26 cellular contexts compared by ENCODE assay signal in genomic region chr10:124378271-124378670, GRCh38.
"Had no signal": no experiment of that assay in that cellular context is flagged by ENCODE, and none has a peak within 500 bp of the region (broad histone marks: within the 10 kb centered on the region; RNA-seq: fewer than 3 reads in every experiment).

No MANE protein-coding gene starts in this region.

- DNase-seq: activated B cell treated with CpG ODN at 0.5 μM for 24 hours; activated CD4-positive, alpha-beta memory T cell treated with anti-CD3 and anti-CD28 coated beads for 36 hours; activated CD4-positive, alpha-beta T cell treated with anti-CD3 and anti-CD28 coated beads, Interleukin-2, amount 10 ng/mL, durations not matched to agents 7 days and 5 days; activated naive CD8-positive, alpha-beta T cell treated with anti-CD3 and anti-CD28 coated beads, Interleukin-2, amount 50 U/mL, for 24 hours; activated T-cell treated with anti-CD3 and anti-CD28 coated beads for 4 hours; activated T-cell treated with anti-CD3 and anti-CD28 coated beads, Interleukin-2, amount 50 U/mL, for 48 hours; amniotic stem cell; Karpas-422; MM.1S; NCI-H1105; NCI-H1436; NCI-H1694 treated with DMSO at 0.1 percent for 48 hours; NCI-H2029 treated with DMSO at 0.1 percent for 48 hours; NCI-H510A treated with DMSO at 0.1 percent for 48 hours; NCI-H69; NK-92 treated with Interleukin-12 subunit alpha and Interleukin-12 subunit beta, amount 100 ng/mL, for 24 hours; OCI-M1; T-cell; T-helper 2 cell; T1000 had no signal

- FAIRE-seq: astrocyte, TTC549 had no signal

- H3K27ac ChIP-seq: SK-N-MC had no signal

- H3K4me3 ChIP-seq: SK-N-MC had no signal

- H3K36me3 Mint-ChIP-seq: activated CD4-positive, alpha-beta memory T cell treated with anti-CD3 and anti-CD28 coated beads for 36 hours; activated naive CD4-positive, alpha-beta T cell treated with anti-CD3 and anti-CD28 coated beads, Interleukin-2, amount 50 U/mL, for 72 hours; brain; T-cell had no signal

- H3K9me3 Mint-ChIP-seq: activated B cell treated with CpG ODN at 0.5 μM for 24 hours; activated CD4-positive, alpha-beta memory T cell treated with anti-CD3 and anti-CD28 coated beads for 36 hours; activated CD4-positive, alpha-beta T cell treated with anti-CD3 and anti-CD28 coated beads, Interleukin-2, amount 10 ng/mL, durations not matched to agents 7 days and 5 days; activated naive CD4-positive, alpha-beta T cell treated with anti-CD3 and anti-CD28 coated beads, Interleukin-2, amount 50 U/mL, for 72 hours; activated naive CD8-positive, alpha-beta T cell treated with anti-CD3 and anti-CD28 coated beads, Interleukin-2, amount 50 U/mL, for 24 hours; activated T-helper 17 cell treated with anti-CD3 and anti-CD28 coated beads, Interleukin-2, amount 50 U/mL, for 72 hours; brain; T-cell had no signal

- H3K27ac Mint-ChIP-seq: activated B cell treated with CpG ODN at 0.5 μM for 24 hours; activated CD4-positive, alpha-beta memory T cell treated with anti-CD3 and anti-CD28 coated beads for 36 hours; activated CD4-positive, alpha-beta T cell treated with anti-CD3 and anti-CD28 coated beads, Interleukin-2, amount 10 ng/mL, durations not matched to agents 7 days and 5 days; activated naive CD4-positive, alpha-beta T cell treated with anti-CD3 and anti-CD28 coated beads, Interleukin-2, amount 50 U/mL, for 72 hours; activated naive CD8-positive, alpha-beta T cell treated with anti-CD3 and anti-CD28 coated beads, Interleukin-2, amount 50 U/mL, for 24 hours; activated T-helper 17 cell treated with anti-CD3 and anti-CD28 coated beads, Interleukin-2, amount 50 U/mL, for 72 hours; T-cell had no signal

- H3K4me3 Mint-ChIP-seq: activated B cell treated with CpG ODN at 0.5 μM for 24 hours; activated CD4-positive, alpha-beta memory T cell treated with anti-CD3 and anti-CD28 coated beads for 36 hours; activated CD4-positive, alpha-beta T cell treated with anti-CD3 and anti-CD28 coated beads, Interleukin-2, amount 10 ng/mL, durations not matched to agents 7 days and 5 days; activated naive CD8-positive, alpha-beta T cell treated with anti-CD3 and anti-CD28 coated beads, Interleukin-2, amount 50 U/mL, for 24 hours; activated T-helper 17 cell treated with anti-CD3 and anti-CD28 coated beads, Interleukin-2, amount 50 U/mL, for 72 hours; brain; T-cell had no signal

- H3K4me1 Mint-ChIP-seq: activated B cell treated with CpG ODN at 0.5 μM for 24 hours; activated CD4-positive, alpha-beta T cell treated with anti-CD3 and anti-CD28 coated beads, Interleukin-2, amount 10 ng/mL, durations not matched to agents 7 days and 5 days; activated naive CD8-positive, alpha-beta T cell treated with anti-CD3 and anti-CD28 coated beads, Interleukin-2, amount 50 U/mL, for 24 hours; activated T-helper 17 cell treated with anti-CD3 and anti-CD28 coated beads, Interleukin-2, amount 50 U/mL, for 72 hours; T-cell had no signal
